Comparison of ENCODE assay signal across 9 cellular contexts in genomic region chr20:4519530-4519929, GRCh38.
DNase-seq lines count a peak whose midpoint lies in the region; FAIRE-seq and TF ChIP-seq lines count a peak whose summit lies in the region.
"Had no signal": no experiment of that assay in that cellular context is flagged by ENCODE, and none has a peak within 500 bp of the region (broad histone marks: within the 10 kb centered on the region; RNA-seq: fewer than 3 reads in every experiment).

No MANE protein-coding gene starts in this region.

- no peak overlapping the region for H3K4me3 ChIP-seq in GM23248
- no peak overlapping the region for H3K4me3 ChIP-seq in WERI-Rb-1 (ENCODE audit: low read depth, low read length)

- H3K9me2 ChIP-seq in GM23248 (ENCODE audit: insufficient read depth): no peaks in the 10 kb centered on the region

- H3K27ac ChIP-seq in GM23248 (no peak overlapping the region), WERI-Rb-1 (no peak overlapping the region)

- no peaks in the 10 kb centered on the region for H4K20me1 ChIP-seq in GM23248 (ENCODE audit: insufficient read depth)

- TF ChIP-seq CTCF in WERI-Rb-1 (IDR thresholded peaks at IDR 0.05; ENCODE audit: low read depth, low read length): peak; percentile 75

- no peak overlapping the region for H2AFZ ChIP-seq in GM23248

- H3K4me2 ChIP-seq in GM23248 (ENCODE audit: unreplicated experiment): no peak overlapping the region

- no peak overlapping the region for H3K9ac ChIP-seq in GM23248

- in situ Hi-C loops in GM23248 (cut with MboI): no loop called here

- H3K36me3 ChIP-seq in GM23248 (ENCODE audit: low read depth) (no peaks in the 10 kb centered on the region), WERI-Rb-1 (no peaks in the 10 kb centered on the region)

- H3K9me3 ChIP-seq in GM23248 (ENCODE audit: low read depth) (no peaks in the 10 kb centered on the region), WERI-Rb-1 (ENCODE audit: severe bottlenecking) (no peaks in the 10 kb centered on the region)

- H3K4me1 ChIP-seq in GM23248 (ENCODE audit: insufficient read depth): no peaks in the 10 kb centered on the region

- H3F3A ChIP-seq in GM23248 (ENCODE audit: insufficient read depth): no peaks in the 10 kb centered on the region

- H3K79me2 ChIP-seq in GM23248 (ENCODE audit: insufficient read depth): no peaks in the 10 kb centered on the region

- H3K27me3 ChIP-seq in GM23248 (replicated peaks; ENCODE audit: insufficient read depth) (no peaks in the 10 kb centered on the region), WERI-Rb-1 (ENCODE audit: insufficient read depth, low read depth, severe bottlenecking) (no peaks in the 10 kb centered on the region)

- DNase-seq in AML-193 (lab: John Stamatoyannopoulos, UW) (peak; percentile 4 to 9), GM23248 (peak; percentile 4), WERI-Rb-1 (peak; percentile 53), islet precursor cell (peak; percentile 67), NCI-H345 treated with DMSO at 0.1 percent for 48 hours (lab: John Stamatoyannopoulos, UW; ENCODE audit: unreplicated experiment) (no peak), frontal cortex (ENCODE audit: low spot score in 2 of 2) (no peak), ureter (ENCODE audit: low spot score) (no peak)
- DNase-seq in activated effector memory CD4-positive, alpha-beta T cell treated with Interleukin-2 at 50 U/mL for 16 hours: no peak
- DNase-seq: NCI-H1436 treated with DMSO at 0.1 percent for 48 hours had no signal

- no peak for FAIRE-seq in frontal cortex (lab: Jason Lieb, UNC)

- 45 to 47% methylated on average over 2 of the region's 2 CpGs for WGBS in GM23248 (ENCODE audit: low coverage in 1 of 2, low lambda C conversion rate in 2 of 2, missing lambda C conversion rate in 2 of 2), 2 experiments

Comparison
In these comparisons a context has a peak if more than half of its experiments do, and no peak if none do; other contexts are left out.
1. DNase-seq: peak in AML-193 (2 of 2), GM23248 (single experiment), WERI-Rb-1 (single experiment) and islet precursor cell (single experiment); none in NCI-H345 treated with DMSO at 0.1 percent for 48 hours (single experiment), activated effector memory CD4-positive, alpha-beta T cell treated with Interleukin-2 at 50 U/mL for 16 hours (single experiment), frontal cortex (0 of 2) and ureter (single experiment).